In the genomic region with DNA sequence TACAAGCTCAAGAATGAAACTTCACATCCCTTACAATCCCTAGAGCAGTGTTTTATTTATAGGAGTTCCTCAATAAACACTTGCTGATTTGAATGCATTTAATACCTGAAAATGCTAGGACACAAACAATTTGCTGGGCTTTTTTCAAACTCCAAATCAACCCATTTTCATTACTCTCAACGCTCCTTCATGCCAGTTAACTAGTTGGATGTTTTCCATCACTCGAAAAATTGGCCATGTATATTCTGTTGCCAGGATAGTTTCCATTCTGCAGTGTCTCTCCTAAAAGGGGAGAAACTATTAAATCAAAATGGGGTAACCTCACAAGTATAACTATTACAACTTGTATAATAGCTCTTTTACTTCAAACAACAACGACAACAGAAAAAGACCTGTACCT, we compare ENCODE assay signal across 8 cellular contexts. TPM values are rescaled to one million over a fixed set of nuclear protein-coding genes. Genes with fewer than 3 reads are reported as not detected.
DNase-seq lines count a peak whose midpoint lies in the region; ATAC-seq and TF ChIP-seq lines count a peak whose summit lies in the region.

No MANE protein-coding gene starts in this region.

- H3K9me2 ChIP-seq in OCI-LY1 (ENCODE audit: low read depth, low read length) = no peaks in the 10 kb centered on the region

- no peaks in the 10 kb centered on the region for H3K27me3 Mint-ChIP-seq in CD8-positive, alpha-beta memory T cell
- H3K27me3 Mint-ChIP-seq in effector memory CD8-positive, alpha-beta T cell = no peaks in the 10 kb centered on the region

- H3K27ac Mint-ChIP-seq in CD8-positive, alpha-beta memory T cell = peak overlapping the region; percentile 91 to 99 (median 98)
- H3K27ac Mint-ChIP-seq in effector memory CD8-positive, alpha-beta T cell = peak overlapping the region; percentile 95

- peaks cover 0 to 9% (median 9%) of the 10 kb centered on the region in 3 donors for H3K36me3 Mint-ChIP-seq in CD8-positive, alpha-beta memory T cell
- H3K36me3 Mint-ChIP-seq in effector memory CD8-positive, alpha-beta T cell (ENCODE audit: insufficient read depth) = peaks cover 3% of the 10 kb centered on the region

- H3K4me3 Mint-ChIP-seq in CD8-positive, alpha-beta memory T cell = peak overlapping the region; percentile 88 to 98 (median 95)
- H3K4me3 Mint-ChIP-seq in effector memory CD8-positive, alpha-beta T cell = peak overlapping the region; percentile 86 to 89

- H2AFZ ChIP-seq in OCI-LY1 (ENCODE audit: low read length) = peak overlapping the region; percentile 31

- no peaks in the 10 kb centered on the region for H3K79me2 ChIP-seq in OCI-LY1 (ENCODE audit: insufficient read depth, low read length)

- POLR2A ChIA-PET in CD8-positive, alpha-beta memory T cell (lab: Charles Lee) = no interaction called here

- H3K9ac ChIP-seq in OCI-LY1 (ENCODE audit: low read length) = peak overlapping the region; percentile 62

- no peaks in the 10 kb centered on the region for H3K9me3 ChIP-seq in CD8-positive, alpha-beta memory T cell (ENCODE audit: low read length)
- H3K9me3 ChIP-seq in OCI-LY1 (ENCODE audit: low read length) (0 out of 2 replicates have a peak, but pooled peaks cover 2% of the 10 kb centered on the region), neutrophil (no peaks in the 10 kb centered on the region)

- H4K20me1 ChIP-seq in OCI-LY1 (ENCODE audit: insufficient read depth, low read length) = no peaks in the 10 kb centered on the region

- H3K27me3 ChIP-seq in CD8-positive, alpha-beta memory T cell (ENCODE audit: insufficient read depth, low read length, poor library complexity, severe bottlenecking) = no peaks in the 10 kb centered on the region
- H3K27me3 ChIP-seq in OCI-LY1 (ENCODE audit: insufficient read depth, low read length) = no peaks in the 10 kb centered on the region
- H3K27me3 ChIP-seq in neutrophil = no peaks in the 10 kb centered on the region

- peak overlapping the region; percentile 85 for H3K27ac ChIP-seq in CD8-positive, alpha-beta memory T cell (ENCODE audit: low read depth, low read length)
- H3K27ac ChIP-seq in OCI-LY1 (ENCODE audit: low read depth, low read length, poor library complexity, severe bottlenecking) (peak overlapping the region; percentile 69), neutrophil (peak overlapping the region; percentile 98)

- H3K4me2 ChIP-seq in OCI-LY1 (ENCODE audit: low read length) = peak overlapping the region; percentile 75

- CTCF ChIA-PET in CD8-positive, alpha-beta memory T cell (lab: Charles Lee) = no interaction called here

- H3F3A ChIP-seq in OCI-LY1 (ENCODE audit: insufficient read depth, low read length) = no peaks in the 10 kb centered on the region

- peaks cover 15% of the 10 kb centered on the region for H3K4me1 ChIP-seq in CD8-positive, alpha-beta memory T cell (ENCODE audit: insufficient read depth, low read length)
- H3K4me1 ChIP-seq in OCI-LY1 (ENCODE audit: insufficient read depth, low read length, severe bottlenecking) (peaks cover 23% of the 10 kb centered on the region), neutrophil (ENCODE audit: control insufficient read depth in 1 of 2, insufficient read depth in 1 of 2, low read depth in 1 of 2, low read length in 1 of 2) (peaks cover 47 to 48% of the 10 kb centered on the region in 2 experiments)

- no peaks in the 10 kb centered on the region for H3K36me3 ChIP-seq in CD8-positive, alpha-beta memory T cell (ENCODE audit: insufficient read depth, low read length)
- H3K36me3 ChIP-seq in OCI-LY1 (ENCODE audit: insufficient read depth, low read length) (peaks cover 12% of the 10 kb centered on the region; the same call in 1 of the 2 replicates), neutrophil (no peaks in the 10 kb centered on the region)

- ATAC-seq in effector memory CD8-positive, alpha-beta T cell (replicated peaks) = no peak
- ATAC-seq in HG02763 (IDR thresholded peaks at IDR 0.05; ENCODE audit: unreplicated experiment) = no peak
- no peak for ATAC-seq in GM21423 (IDR thresholded peaks at IDR 0.05; ENCODE audit: unreplicated experiment)
- ATAC-seq in GM18858 (IDR thresholded peaks at IDR 0.05; ENCODE audit: unreplicated experiment) = no peak

- H3K4me3 ChIP-seq in CD8-positive, alpha-beta memory T cell (ENCODE audit: low read length) = peak overlapping the region; percentile 70
- H3K4me3 ChIP-seq in OCI-LY1 (ENCODE audit: low read depth, low read length, poor library complexity, severe bottlenecking) (peak overlapping the region; percentile 61), neutrophil (ENCODE audit: low read depth in 1 of 2, low read length in 1 of 2) (peak overlapping the region; percentile 78 to 81)

- no peaks in the 10 kb centered on the region for H3K9me3 Mint-ChIP-seq in CD8-positive, alpha-beta memory T cell
- no peaks in the 10 kb centered on the region for H3K9me3 Mint-ChIP-seq in effector memory CD8-positive, alpha-beta T cell

- TF ChIP-seq CTCF in OCI-LY1 (IDR thresholded peaks at IDR 0.05; ENCODE audit: low read length) = no peak
- no peak for TF ChIP-seq CTCF in neutrophil (IDR thresholded peaks at IDR 0.05)

- no peak for DNase-seq in CD8-positive, alpha-beta memory T cell
- no peak for DNase-seq in effector memory CD8-positive, alpha-beta T cell
- no peak for DNase-seq in NCI-H1092 treated with DMSO at 0.1 percent for 48 hours (lab: John Stamatoyannopoulos, UW)

- peaks cover 22 to 29% (median 25%) of the 10 kb centered on the region in 3 donors for H3K4me1 Mint-ChIP-seq in CD8-positive, alpha-beta memory T cell
- peaks cover 4 to 12% of the 10 kb centered on the region in 2 donors for H3K4me1 Mint-ChIP-seq in effector memory CD8-positive, alpha-beta T cell (ENCODE audit: low read depth in 2 of 2)

RNA-seq across cellular contexts. Expression of gene GBE1, which starts 1.2 kb away (rescaled TPM):
- 10 to 100 TPM; 22.5 to 22.9 TPM for total RNA-seq in CD8-positive, alpha-beta memory T cell
- polyA plus RNA-seq in CD8-positive, alpha-beta memory T cell = 12.6 TPM
